In genomic region chr1:243977104-243977503, GRCh38 we compare ENCODE assay signal across 29 cellular contexts.
DNase-seq lines count a peak whose midpoint lies in the region; ATAC-seq and TF ChIP-seq lines count a peak whose summit lies in the region.
"Had no signal": no experiment of that assay in that cellular context is flagged by ENCODE, and none has a peak within 500 bp of the region (broad histone marks: within the 10 kb centered on the region; RNA-seq: fewer than 3 reads in every experiment).

No MANE protein-coding gene starts in this region.

- DNase-seq in MM.1S = peak; percentile 78
- peak; percentile 71 for DNase-seq in choroid plexus epithelial cell (ENCODE audit: low read depth)
- peak; percentile 43 for DNase-seq in myocyte (ENCODE audit: low read depth)
- no peak for DNase-seq in central memory CD4-positive, alpha-beta T cell
- DNase-seq in OCI-M1 (lab: John Stamatoyannopoulos, UW) = no peak
- DNase-seq in upper lobe of left lung = no peak
- DNase-seq in stimulated activated CD4-positive, alpha-beta T cell treated with anti-CD3 and anti-CD28 coated beads, Interleukin-1b, Interleukin-23, amount 100 ng/mL, for 48 hours = no peak
- DNase-seq: ACHN; activated CD4-positive, alpha-beta T cell treated with anti-CD3 and anti-CD28 coated beads for 4 hours; activated CD8-positive, alpha-beta memory T cell treated with anti-CD3 and anti-CD28 coated beads for 24 hours; activated gamma-delta T cell treated with Interleukin-2 at 50 U/mL for 16 hours; activated naive CD8-positive, alpha-beta T cell treated with anti-CD3 and anti-CD28 coated beads, Interleukin-2, amount 50 U/mL, for 24 hours; activated T-cell treated with anti-CD3 and anti-CD28 coated beads, Interleukin-2, amount 50 U/mL, for 24 hours; CD4-positive, alpha-beta T cell; GOT3; heart left ventricle; natural killer cell; NCI-H146; NCI-H2171; NCI-H524 treated with DMSO at 0.1 percent for 48 hours; retina; SK-N-SH; spleen; stimulated activated CD4-positive, alpha-beta T cell treated with anti-CD3 and anti-CD28 coated beads, Interleukin-4, amount 100 ng/mL, for 24 hours; stimulated activated naive CD4-positive, alpha-beta T cell; T-helper 2 cell had no signal

- H3K4me2 ChIP-seq in BLaER1 treated with 17β-estradiol and CSF1 and Interleukin-3, amounts not matched to agents 10 nM and 100 nM = peak overlapping the region in 10 of 11 experiments; percentile 31 to 79 (median 64); a peak in 19 of 22 replicates
- peak overlapping the region; percentile 61; the same call in 1 of the 2 replicates for H3K4me2 ChIP-seq in MM.1S (ENCODE audit: low read depth, low read length)
- H3K4me2 ChIP-seq: SK-N-SH had no signal

- no peaks in the 10 kb centered on the region for H3K79me2 ChIP-seq in MM.1S (ENCODE audit: low read length)

- ATAC-seq in upper lobe of left lung (ENCODE audit: low FRiP score in 2 of 2) = no peak
- ATAC-seq: activated naive CD8-positive, alpha-beta T cell treated with anti-CD3 and anti-CD28 coated beads, Interleukin-2, amount 50 U/mL, for 24 hours; heart left ventricle; K562; natural killer cell had no signal

- no peaks in the 10 kb centered on the region for H3K27me3 ChIP-seq in BLaER1 treated with 17β-estradiol and CSF1 and Interleukin-3, amounts not matched to agents 10 nM and 100 nM
- H3K27me3 ChIP-seq in MM.1S (replicated peaks; ENCODE audit: insufficient read depth, low read length) = peaks cover 61% of the 10 kb centered on the region
- H3K27me3 ChIP-seq in upper lobe of left lung = no peaks in the 10 kb centered on the region

- H2AFZ ChIP-seq in MM.1S (ENCODE audit: low read length) = no peak overlapping the region

- no peak overlapping the region for H3K4me3 ChIP-seq in BLaER1 treated with 17β-estradiol and CSF1 and Interleukin-3, amounts not matched to agents 10 nM and 100 nM
- no peak overlapping the region; the same call in 1 of the 2 replicates for H3K4me3 ChIP-seq in MM.1S (ENCODE audit: low read length)
- no peak overlapping the region for H3K4me3 ChIP-seq in choroid plexus epithelial cell (ENCODE audit: low read depth, low read length)
- no peak overlapping the region for H3K4me3 ChIP-seq in upper lobe of left lung
- H3K4me3 ChIP-seq: heart left ventricle, K562, spleen, thoracic aorta had no signal

- TF ChIP-seq CTCF in MM.1S (IDR thresholded peaks at IDR 0.05; ENCODE audit: low read length) = no peak
- no peak for TF ChIP-seq CTCF in choroid plexus epithelial cell (conservative IDR thresholded peaks at IDR 0.05; ENCODE audit: low read depth, low read length)
- TF ChIP-seq CTCF in upper lobe of left lung (IDR thresholded peaks at IDR 0.05) = no peak

- H3K4me1 ChIP-seq in BLaER1 treated with 17β-estradiol and CSF1 and Interleukin-3, amounts not matched to agents 10 nM and 100 nM = peaks cover 10 to 69% (median 52%) of the 10 kb centered on the region in 10 experiments; a peak in 19 of 20 replicates
- H3K4me1 ChIP-seq in MM.1S (ENCODE audit: low read length) (peaks cover 15% of the 10 kb centered on the region), upper lobe of left lung (no peaks in the 10 kb centered on the region)
- H3K4me1 ChIP-seq: heart left ventricle, spleen had no signal

- H3K9ac ChIP-seq in BLaER1 treated with 17β-estradiol and CSF1 and Interleukin-3, amounts not matched to agents 10 nM and 100 nM = peak overlapping the region in 1 of 11 experiments; percentile 12; a peak in 1 of 22 replicates
- no peak overlapping the region for H3K9ac ChIP-seq in MM.1S (ENCODE audit: low read length)
- H3K9ac ChIP-seq: SK-N-SH had no signal

- H3K27ac ChIP-seq in BLaER1 treated with 17β-estradiol and CSF1 and Interleukin-3, amounts not matched to agents 10 nM and 100 nM = no peak overlapping the region
- H3K27ac ChIP-seq in MM.1S (ENCODE audit: low read length) (no peak overlapping the region), upper lobe of left lung (no peak overlapping the region)
- H3K27ac ChIP-seq: heart left ventricle, spleen, thoracic aorta had no signal

- no peaks in the 10 kb centered on the region for H4K20me1 ChIP-seq in BLaER1 treated with 17β-estradiol and CSF1 and Interleukin-3, amounts not matched to agents 10 nM and 100 nM
- H4K20me1 ChIP-seq in MM.1S (ENCODE audit: insufficient read depth, low read length) = no peaks in the 10 kb centered on the region

- no peaks in the 10 kb centered on the region for H3K9me2 ChIP-seq in MM.1S (replicated peaks; ENCODE audit: insufficient read depth, low read length)
- H3K9me2 ChIP-seq: SK-N-SH had no signal

- WGBS in upper lobe of left lung, 2 donors = 69 to 73% methylated on average over 5 of the region's 5 CpGs

- no peak for TF ChIP-seq EP300 in upper lobe of left lung (IDR thresholded peaks at IDR 0.05)

- peaks cover 8% of the 10 kb centered on the region for H3F3A ChIP-seq in MM.1S (ENCODE audit: insufficient read depth, low read length)

- no peak for TF ChIP-seq POLR2A in upper lobe of left lung (IDR thresholded peaks at IDR 0.05)

- no peaks in the 10 kb centered on the region for H3K36me3 ChIP-seq in BLaER1 treated with 17β-estradiol and CSF1 and Interleukin-3, amounts not matched to agents 10 nM and 100 nM
- H3K36me3 ChIP-seq in MM.1S (replicated peaks; ENCODE audit: insufficient read depth, low read length) (no peaks in the 10 kb centered on the region), upper lobe of left lung (no peaks in the 10 kb centered on the region)
- H3K36me3 ChIP-seq: heart left ventricle, spleen, thoracic aorta had no signal

- H3K9me3 ChIP-seq in BLaER1 treated with 17β-estradiol and CSF1 and Interleukin-3, amounts not matched to agents 10 nM and 100 nM (replicated peaks in 1 of 11) = no peaks in the 10 kb centered on the region
- H3K9me3 ChIP-seq in MM.1S (replicated peaks; ENCODE audit: insufficient read depth, low read length) = no peaks in the 10 kb centered on the region
- no peaks in the 10 kb centered on the region for H3K9me3 ChIP-seq in upper lobe of left lung
- H3K9me3 ChIP-seq: heart left ventricle, SK-N-SH, spleen, thoracic aorta had no signal

Comparison
In these comparisons a context has a peak if more than half of its experiments do, and no peak if none do; other contexts are left out.
1. DNase-seq: peak in MM.1S (single experiment), choroid plexus epithelial cell (single experiment) and myocyte (single experiment); none in central memory CD4-positive, alpha-beta T cell (single experiment), OCI-M1 (single experiment), upper lobe of left lung (0 of 2) and stimulated activated CD4-positive, alpha-beta T cell treated with anti-CD3 and anti-CD28 coated beads, Interleukin-1b, Interleukin-23, amount 100 ng/mL, for 48 hours (single experiment).